Comparison of ENCODE assay signal across 11 cellular contexts in the genomic region with DNA sequence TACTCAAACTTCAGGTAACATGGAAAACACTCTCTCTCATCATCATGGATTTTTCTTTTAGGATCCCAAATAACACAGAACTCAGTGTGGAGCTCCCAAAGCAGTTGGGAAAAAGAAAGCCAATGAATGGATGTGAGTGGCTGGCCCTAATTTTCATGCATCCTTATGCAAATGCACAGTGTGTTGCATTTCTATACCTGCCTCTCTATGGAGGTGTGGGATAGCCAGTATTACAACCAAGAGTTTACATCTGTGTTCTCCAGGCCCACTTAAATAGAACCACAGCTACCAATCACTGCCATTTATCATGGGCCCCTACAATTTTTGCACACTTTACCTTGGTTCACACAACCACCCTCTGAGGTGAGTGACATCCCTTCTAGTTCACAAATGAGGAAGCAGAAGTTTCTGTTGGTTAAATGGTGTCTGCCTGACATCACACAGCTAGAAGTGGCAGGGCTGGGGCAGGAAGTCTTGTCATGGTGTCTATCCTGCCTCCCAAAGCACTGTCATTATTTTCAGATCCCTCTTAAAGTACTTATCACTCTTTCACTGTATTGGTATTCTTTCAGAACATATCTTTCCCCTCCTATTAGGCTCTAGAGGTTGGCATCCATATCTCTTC. TPM values are rescaled to one million over a fixed set of nuclear protein-coding genes. Genes with fewer than 3 reads are reported as not detected.
DNase-seq lines count a peak whose midpoint lies in the region; ATAC-seq and TF ChIP-seq lines count a peak whose summit lies in the region.
"Had no signal": no experiment of that assay in that cellular context is flagged by ENCODE, and none has a peak within 500 bp of the region (broad histone marks: within the 10 kb centered on the region; RNA-seq: fewer than 3 reads in every experiment).

No MANE protein-coding gene starts in this region.

- peaks cover 19% of the 10 kb centered on the region for H3K4me1 ChIP-seq in GM23338 (ENCODE audit: insufficient read depth)
- H3K4me1 ChIP-seq: Peyer's patch had no signal

- 0 out of 2 replicates have a peak, but pooled peaks cover 5% of the 10 kb centered on the region for H3K9me2 ChIP-seq in GM23338 (ENCODE audit: insufficient read depth)

- H3K4me1 Mint-ChIP-seq in GM23338, result peaks cover 15% of the 10 kb centered on the region
- peaks cover 3% of the 10 kb centered on the region for H3K4me1 Mint-ChIP-seq in memory B cell

- H3K4me3 Mint-ChIP-seq in GM23338 (no peak overlapping the region; the same call in 2 of the 3 replicates), memory B cell (no peak overlapping the region)

- peak overlapping the region; percentile 17; the same call in 1 of the 2 replicates for H3K27ac Mint-ChIP-seq in GM23338
- H3K27ac Mint-ChIP-seq in memory B cell, result peak overlapping the region; percentile 78

- H3K27me3 Mint-ChIP-seq in GM23338 (ENCODE audit: insufficient read depth, low read depth, poor library complexity) (peaks cover 3% of the 10 kb centered on the region), memory B cell (peaks cover 2% of the 10 kb centered on the region)

- TF ChIP-seq POLR2A in lower leg skin (IDR thresholded peaks at IDR 0.05), result no peak

- no peaks in the 10 kb centered on the region for H4K20me1 ChIP-seq in GM23338 (replicated peaks; ENCODE audit: insufficient read depth)

- H3K4me2 ChIP-seq in GM23338, result peak overlapping the region; percentile 44; the same call in 1 of the 2 replicates

- H3K27me3 ChIP-seq in GM23338 (ENCODE audit: insufficient read depth), result no peaks in the 10 kb centered on the region
- H3K27me3 ChIP-seq: Peyer's patch had no signal

- H2AFZ ChIP-seq in GM23338, result no peak overlapping the region
- H2AFZ ChIP-seq: GM23248 had no signal

- ATAC-seq in GM18907 (IDR thresholded peaks at IDR 0.05; ENCODE audit: unreplicated experiment) (peak; percentile 99), GM23338 (peak; percentile 81), HG03432 (IDR thresholded peaks at IDR 0.05; ENCODE audit: unreplicated experiment) (peak; percentile 92), memory B cell (ENCODE audit: low read depth) (peak; percentile 98)

- H3K9me3 Mint-ChIP-seq in GM23338 (peaks cover 6% of the 10 kb centered on the region; the same call in 2 of the 3 replicates), memory B cell (no peaks in the 10 kb centered on the region)

- H3K36me3 Mint-ChIP-seq in GM23338 (ENCODE audit: low read depth) (peaks cover 13% of the 10 kb centered on the region), memory B cell (no peaks in the 10 kb centered on the region)

- H3K27ac ChIP-seq in GM23338 (ENCODE audit: low read depth), result peak overlapping the region; percentile 34; the same call in 1 of the 2 replicates
- H3K27ac ChIP-seq: GM23248, Peyer's patch had no signal

- DNase-seq in GM23338 (ENCODE audit: low spot score) (no peak), memory B cell (ENCODE audit: low spot score in 2 of 2) (no peak), lower leg skin (ENCODE audit: low spot score in 2 of 2) (no peak), anterior cingulate cortex (lab: John Stamatoyannopoulos, UW) (no peak)
- no peak for DNase-seq in stimulated activated CD4-positive, alpha-beta T cell treated with anti-CD3 and anti-CD28 coated beads, Interleukin-2, amount 100 ng/mL, for 24 hours
- DNase-seq in activated T-cell treated with anti-CD3 and anti-CD28 coated beads, Interleukin-2, amount 50 U/mL, for 1 hour, result no peak
- DNase-seq: activated CD4-positive, alpha-beta T cell treated with anti-CD3 and anti-CD28 coated beads for 1 hour; Peyer's patch had no signal

- TF ChIP-seq CTCF in GM23338 (conservative IDR thresholded peaks at IDR 0.05; ENCODE audit: low read depth in 2 of 2) (no peak), lower leg skin (IDR thresholded peaks at IDR 0.05) (no peak)

- no peaks in the 10 kb centered on the region for H3K36me3 ChIP-seq in GM23338 (ENCODE audit: insufficient read depth)
- H3K36me3 ChIP-seq: Peyer's patch had no signal

- H3K4me3 ChIP-seq in GM23338 (no peak overlapping the region), lower leg skin (ENCODE audit: low read depth, poor library complexity, severe bottlenecking) (no peak overlapping the region)
- H3K4me3 ChIP-seq: GM23248, Peyer's patch had no signal

- H3K79me2 ChIP-seq in GM23338 (replicated peaks; ENCODE audit: insufficient read depth), result peaks cover 3% of the 10 kb centered on the region

- no peaks in the 10 kb centered on the region for H3F3A ChIP-seq in GM23338 (replicated peaks; ENCODE audit: low read depth)

- intact Hi-C loops in lower leg skin (cut with DNase I; ENCODE audit: low total_unique reads), result no loop called here

TF ChIP-seq in GM23338, 12 proteins besides CTCF, POLR2A, EP300 and RAD21:
- no peak for TF ChIP-seq ZNF331 (CRISPR knock-in tag; IDR thresholded peaks at IDR 0.05; ENCODE audit: low read depth)

RNA-seq across cellular contexts. Expression of gene MAMDC2, which starts 17.3 kb away (rescaled TPM):
- total RNA-seq in GM23338 (2014; rRNA removed; shearing (Covaris generic)), result 13.7 and 19.6 TPM in 2 replicates
- 6.9 and 7.7 TPM in 2 replicates for polyA plus RNA-seq in GM23338 (2016; fragmentation: Nextera tagmentation; extraction: Ambion mirVana)
- total RNA-seq in lower leg skin, result 10 to 100 TPM in 2 of 4 donors, 1 to 10 TPM in 2; 5.7 to 14.1 (median 9.9) TPM
- total RNA-seq: GM23248 had no signal
